ENCODE assay signal across 8 cellular contexts in the genomic region with DNA sequence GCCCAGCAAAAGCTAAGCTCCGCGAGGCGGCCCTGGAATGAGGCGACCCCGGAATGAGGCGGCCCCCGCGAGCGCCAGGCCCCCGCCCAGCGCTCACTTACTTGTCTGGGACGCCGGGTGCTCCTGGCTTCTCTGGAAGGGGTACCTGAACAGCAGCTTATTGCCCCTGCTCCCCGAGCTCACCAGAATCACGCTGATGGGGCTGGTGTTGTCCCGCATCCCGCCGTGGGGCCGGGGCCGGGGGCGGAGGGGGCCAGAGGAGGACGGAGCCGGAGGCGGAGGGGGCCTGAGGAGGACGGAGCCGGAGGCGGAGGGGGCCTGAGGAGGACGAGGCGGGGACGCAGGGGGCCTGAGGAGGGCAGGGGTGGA. TPM values are rescaled to one million over a fixed set of nuclear protein-coding genes. Genes with fewer than 3 reads are reported as not detected.
DNase-seq lines count a peak whose midpoint lies in the region; ATAC-seq and TF ChIP-seq lines count a peak whose summit lies in the region.

No MANE protein-coding gene starts in this region.

- H3K4me3 ChIP-seq in GM12875 (ENCODE audit: low read depth, low read length) (peak overlapping the region; percentile 76), kidney epithelial cell (ENCODE audit: low read depth, low read length) (peak overlapping the region; percentile 76)

- peaks cover 19 to 29% (median 21%) of the 10 kb centered on the region in 3 donors for H3K4me1 Mint-ChIP-seq in T-cell
- H3K4me1 Mint-ChIP-seq in brain = peaks cover 52% of the 10 kb centered on the region

- no peaks in the 10 kb centered on the region for H3K27me3 ChIP-seq in kidney epithelial cell (ENCODE audit: control insufficient read depth, insufficient read depth, low read length)

- no peaks in the 10 kb centered on the region for H3K9me3 Mint-ChIP-seq in T-cell
- peaks cover 0 to 6% (median 0%) of the 10 kb centered on the region in 5 experiments for H3K9me3 Mint-ChIP-seq in brain

- peak overlapping the region in 1 of 2 donors; percentile 55 for H3K27ac Mint-ChIP-seq in T-cell
- H3K27ac Mint-ChIP-seq in brain = peak overlapping the region in 4 of 5 experiments; percentile 45 to 91 (median 85)

- POLR2A ChIA-PET in T-cell (lab: Charles Lee) = interaction anchor here in 1 of 2 donors (0.7 kb wide), 2 partner anchors 72 to 287 kb away, joined by 3 to 5 read pairs; a partner anchor contains a TSS

- H3K27me3 Mint-ChIP-seq in T-cell (peaks cover 0 to under 1% of the 10 kb centered on the region in 2 donors), brain (peaks cover 7% of the 10 kb centered on the region)

- H3K4me3 Mint-ChIP-seq in T-cell (peak overlapping the region; percentile 79 to 89 (median 81)), brain (peak overlapping the region; percentile 87 to 92 (median 91))

- TF ChIP-seq CTCF in GM12875 (IDR thresholded peaks at IDR 0.05; ENCODE audit: borderline replicate concordance, insufficient read depth, low read depth, low read length) (no peak), brain (conservative IDR thresholded peaks at IDR 0.05) (no peak), kidney epithelial cell (IDR thresholded peaks at IDR 0.05; ENCODE audit: insufficient read depth, low read length, poor library complexity, severe bottlenecking) (no peak)

- H3K36me3 Mint-ChIP-seq in T-cell = peaks cover 3% of the 10 kb centered on the region
- H3K36me3 Mint-ChIP-seq in brain = peaks cover 11% of the 10 kb centered on the region

- no peaks in the 10 kb centered on the region for H3K36me3 ChIP-seq in kidney epithelial cell (ENCODE audit: control insufficient read depth, insufficient read depth, low read length)

- CTCF ChIA-PET in T-cell (lab: Charles Lee) = no interaction called here

- peak in 3 of 4 experiments; percentile 31 to 46 (median 35) for ATAC-seq in T-cell (replicated peaks in 1 of 4)

- peak in 19 of 34 experiments; percentile 3 to 33 (median 19) for DNase-seq in T-cell
- DNase-seq in kidney epithelial cell (ENCODE audit: low read depth) = no peak
- DNase-seq in stimulated activated CD4-positive, alpha-beta T cell treated with anti-CD3 and anti-CD28 coated beads, Interleukin-4, amount 100 ng/mL, for 24 hours = peak; percentile 20
- DNase-seq in NCI-H2107 (lab: John Stamatoyannopoulos, UW) = no peak
- DNase-seq in NOMO-1 treated with dmso at 0.1 percent for 144 hours (lab: John Stamatoyannopoulos, UW; ENCODE audit: unreplicated experiment) = no peak
- DNase-seq in COR-L47 (lab: John Stamatoyannopoulos, UW) = no peak

RNA-seq across cellular contexts. Expression of a gene that starts 0.4 kb away (rescaled TPM):
- total RNA-seq in T-cell = 10 to 100 TPM; 29.3 to 44.1 (median 39.2) TPM
- polyA plus RNA-seq in brain (ENCODE audit: insufficient read depth, low read depth, low replicate concordance) = 72.3 TPM
- total RNA-seq in kidney epithelial cell = 29.2 and 37.5 TPM in 2 replicates

RNA-seq across cellular contexts. Expression of a gene that starts 14.4 kb away (rescaled TPM):
- under 1 TPM in 3 of 5 donors, not detected in 2; 0.51 to 0.76 (median 0.59) TPM for total RNA-seq in T-cell
- not detected for polyA plus RNA-seq in brain (ENCODE audit: insufficient read depth, low read depth, low replicate concordance)
- total RNA-seq in kidney epithelial cell = not detected in 2 replicates

RNA-seq across cellular contexts. Expression of a gene that starts 27.7 kb away (rescaled TPM):
- not detected for total RNA-seq in T-cell
- not detected for polyA plus RNA-seq in brain (ENCODE audit: insufficient read depth, low read depth, low replicate concordance)
- total RNA-seq in kidney epithelial cell = not detected in 2 replicates

RNA-seq across cellular contexts. Expression of a gene that starts 34.6 kb away (rescaled TPM):
- 10 to 100 TPM in 1 of 5 donors, not detected in 4; 13.2 TPM for total RNA-seq in T-cell
- 600 TPM for polyA plus RNA-seq in brain (ENCODE audit: insufficient read depth, low read depth, low replicate concordance)
- total RNA-seq in kidney epithelial cell = not detected in 2 replicates

RNA-seq across cellular contexts. Expression of a gene that starts 38.4 kb away (rescaled TPM):
- total RNA-seq in T-cell (1 to 10 TPM in 3 of 5 donors, not detected in 2; 5.5 to 6.4 (median 6.0) TPM), kidney epithelial cell (0.41 TPM in 1 of 2 replicates, not detected in the other)
- polyA plus RNA-seq in brain (ENCODE audit: insufficient read depth, low read depth, low replicate concordance) = 289 TPM

Comparison
In these comparisons a context has a peak if more than half of its experiments do, and no peak if none do; other contexts are left out.
1. DNase-seq: peak in T-cell (19 of 34) and stimulated activated CD4-positive, alpha-beta T cell treated with anti-CD3 and anti-CD28 coated beads, Interleukin-4, amount 100 ng/mL, for 24 hours (single experiment); none in kidney epithelial cell (single experiment), NCI-H2107 (single experiment), NOMO-1 treated with dmso at 0.1 percent for 144 hours (single experiment) and COR-L47 (single experiment).